ENCODE assay signal across 29 cellular contexts in genomic region chr17:28875856-28876564, GRCh38. TPM values are rescaled to one million over a fixed set of nuclear protein-coding genes. Genes with fewer than 3 reads are reported as not detected.
DNase-seq lines count a peak whose midpoint lies in the region; ATAC-seq and TF ChIP-seq lines count a peak whose summit lies in the region.
"Had no signal": no experiment of that assay in that cellular context is flagged by ENCODE, and none has a peak within 500 bp of the region (broad histone marks: within the 10 kb centered on the region; RNA-seq: fewer than 3 reads in every experiment).

No MANE protein-coding gene starts in this region.

- TF ChIP-seq CTCF in nephron progenitor cell (IDR thresholded peaks at IDR 0.05) = no peak
- no peak for TF ChIP-seq CTCF in HFFc6 (IDR thresholded peaks at IDR 0.05)

- no peaks in the 10 kb centered on the region for H3K9me3 ChIP-seq in Karpas-422 (ENCODE audit: low read length)
- H3K9me3 ChIP-seq: testis, uterus had no signal

- H3K79me2 ChIP-seq in Karpas-422 (ENCODE audit: low read length) = no peaks in the 10 kb centered on the region

- H3K27me3 Mint-ChIP-seq in activated CD4-positive, alpha-beta memory T cell treated with anti-CD3 and anti-CD28 coated beads for 36 hours = no peaks in the 10 kb centered on the region
- no peaks in the 10 kb centered on the region for H3K27me3 Mint-ChIP-seq in activated CD4-positive, alpha-beta memory T cell treated with anti-CD3 and anti-CD28 coated beads, Interleukin-2, amount 10 ng/mL, durations not matched to agents 7 days and 5 days
- no peaks in the 10 kb centered on the region for H3K27me3 Mint-ChIP-seq in activated naive CD8-positive, alpha-beta T cell treated with anti-CD3 and anti-CD28 coated beads, Interleukin-2, amount 50 U/mL, for 24 hours
- H3K27me3 Mint-ChIP-seq in nephron progenitor cell (ENCODE audit: low read depth, poor library complexity) (no peaks in the 10 kb centered on the region), HFFc6 (ENCODE audit: insufficient read depth) (peaks cover 4% of the 10 kb centered on the region)
- H3K27me3 Mint-ChIP-seq: activated B cell treated with CpG ODN at 0.5 μM for 24 hours; activated CD8-positive, alpha-beta memory T cell treated with anti-CD3 and anti-CD28 coated beads, Interleukin-2, amount 10 ng/mL, durations not matched to agents 7 days and 5 days; IgD-negative memory B cell had no signal

- 0 out of 2 replicates have a peak, but pooled peaks cover 4% of the 10 kb centered on the region for H3K36me3 ChIP-seq in Karpas-422 (ENCODE audit: insufficient read depth, low read length)
- H3K36me3 ChIP-seq: uterus had no signal

- H3K9me3 Mint-ChIP-seq in activated CD4-positive, alpha-beta memory T cell treated with anti-CD3 and anti-CD28 coated beads for 36 hours = no peaks in the 10 kb centered on the region
- no peaks in the 10 kb centered on the region for H3K9me3 Mint-ChIP-seq in activated CD4-positive, alpha-beta memory T cell treated with anti-CD3 and anti-CD28 coated beads, Interleukin-2, amount 10 ng/mL, durations not matched to agents 7 days and 5 days
- H3K9me3 Mint-ChIP-seq in activated naive CD8-positive, alpha-beta T cell treated with anti-CD3 and anti-CD28 coated beads, Interleukin-2, amount 50 U/mL, for 24 hours = no peaks in the 10 kb centered on the region
- peaks cover 11% of the 10 kb centered on the region for H3K9me3 Mint-ChIP-seq in nephron progenitor cell
- H3K9me3 Mint-ChIP-seq in HFFc6 = no peaks in the 10 kb centered on the region
- H3K9me3 Mint-ChIP-seq: activated B cell treated with CpG ODN at 0.5 μM for 24 hours, IgD-negative memory B cell had no signal

- intact Hi-C loops in activated CD4-positive, alpha-beta memory T cell treated with anti-CD3 and anti-CD28 coated beads for 36 hours (cut with micrococcal nuclease) = loop anchor here (1.0 kb wide), 2 partner anchors 17 to 28 kb away; no protein-coding TSS in a partner anchor
- intact Hi-C loops in posterior vena cava (cut with DNase I) = no loop called here

- no peak overlapping the region for H3K4me3 ChIP-seq in Karpas-422 (ENCODE audit: low read length)
- H3K4me3 ChIP-seq: cardiac muscle cell, coronary artery, GM23338, lung, testis, uterus had no signal

- no peaks in the 10 kb centered on the region for H4K20me1 ChIP-seq in Karpas-422 (ENCODE audit: insufficient read depth, low read depth, low read length)

- no peaks in the 10 kb centered on the region for H3K9me2 ChIP-seq in Karpas-422 (replicated peaks; ENCODE audit: insufficient read depth, low read length)

- DNase-seq in activated CD4-positive, alpha-beta memory T cell treated with anti-CD3 and anti-CD28 coated beads for 36 hours = peak; percentile 33
- DNase-seq in activated CD4-positive, alpha-beta memory T cell treated with anti-CD3 and anti-CD28 coated beads, Interleukin-2, amount 10 ng/mL, durations not matched to agents 7 days and 5 days = no peak
- DNase-seq in Karpas-422 (no peak), nephron progenitor cell (no peak), HFFc6 (no peak), DMS 273 treated with DMSO at 0.1 percent for 48 hours (lab: John Stamatoyannopoulos, UW) (no peak), posterior vena cava (ENCODE audit: low spot score) (no peak)
- DNase-seq in activated naive CD8-positive, alpha-beta T cell treated with anti-CD3 and anti-CD28 coated beads, Interleukin-2, amount 50 U/mL, for 24 hours = no peak
- DNase-seq: ACHN; activated B cell treated with CpG ODN at 0.5 μM for 24 hours; activated CD8-positive, alpha-beta memory T cell treated with anti-CD3 and anti-CD28 coated beads, Interleukin-2, amount 10 ng/mL, durations not matched to agents 7 days and 5 days; activated gamma-delta T cell; anterior cingulate cortex; DND-41; endodermal cell; glutamatergic neuron; kidney glomerular epithelial cell; NCI-H1105; NCI-H2081; NCI-H345; NCI-H774; testis; uterus had no signal

- ATAC-seq in activated naive CD8-positive, alpha-beta T cell treated with anti-CD3 and anti-CD28 coated beads, Interleukin-2, amount 50 U/mL, for 24 hours = peak; percentile 64
- ATAC-seq: activated CD8-positive, alpha-beta memory T cell treated with anti-CD3 and anti-CD28 coated beads, Interleukin-2, amount 10 ng/mL, durations not matched to agents 7 days and 5 days; GM23338; Right ventricle myocardium inferior had no signal

- H3K9ac ChIP-seq in Karpas-422 (ENCODE audit: low read length) = no peak overlapping the region; the same call in 1 of the 2 replicates

- no peaks in the 10 kb centered on the region for H3K27me3 ChIP-seq in Karpas-422 (ENCODE audit: low read length)
- H3K27me3 ChIP-seq: cardiac muscle cell, testis, uterus had no signal

- H2AFZ ChIP-seq in Karpas-422 (ENCODE audit: low read length) = no peak overlapping the region
- H2AFZ ChIP-seq: GM23338 had no signal

- no peak overlapping the region for H3K27ac ChIP-seq in Karpas-422 (ENCODE audit: low read length)
- H3K27ac ChIP-seq: cardiac muscle cell, coronary artery, testis, uterus had no signal

- H3K4me2 ChIP-seq in Karpas-422 (ENCODE audit: low read depth, low read length, poor library complexity, severe bottlenecking) = peak overlapping the region; percentile 29
- H3K4me2 ChIP-seq: GM23338 had no signal

- H3K4me3 Mint-ChIP-seq in activated CD4-positive, alpha-beta memory T cell treated with anti-CD3 and anti-CD28 coated beads for 36 hours = no peak overlapping the region
- H3K4me3 Mint-ChIP-seq in activated CD4-positive, alpha-beta memory T cell treated with anti-CD3 and anti-CD28 coated beads, Interleukin-2, amount 10 ng/mL, durations not matched to agents 7 days and 5 days = no peak overlapping the region
- no peak overlapping the region for H3K4me3 Mint-ChIP-seq in activated naive CD8-positive, alpha-beta T cell treated with anti-CD3 and anti-CD28 coated beads, Interleukin-2, amount 50 U/mL, for 24 hours
- H3K4me3 Mint-ChIP-seq in nephron progenitor cell (no peak overlapping the region), HFFc6 (no peak overlapping the region)
- H3K4me3 Mint-ChIP-seq: activated B cell treated with CpG ODN at 0.5 μM for 24 hours; activated CD8-positive, alpha-beta memory T cell treated with anti-CD3 and anti-CD28 coated beads, Interleukin-2, amount 10 ng/mL, durations not matched to agents 7 days and 5 days; endodermal cell; GM23338; IgD-negative memory B cell had no signal

- CTCF ChIA-PET in activated CD4-positive, alpha-beta memory T cell treated with anti-CD3 and anti-CD28 coated beads for 36 hours (lab: Charles Lee) = interaction anchor here (0.8 to 2.1 kb wide), 4 partner anchors 19 to 113 kb away, joined by 3 to 8 read pairs (median 3); no protein-coding TSS in a partner anchor
- CTCF ChIA-PET in activated CD4-positive, alpha-beta memory T cell treated with anti-CD3 and anti-CD28 coated beads, Interleukin-2, amount 10 ng/mL, durations not matched to agents 7 days and 5 days (lab: Charles Lee) = no interaction called here

- H3K4me1 ChIP-seq in Karpas-422 (ENCODE audit: low read length) = peaks cover 15% of the 10 kb centered on the region
- H3K4me1 ChIP-seq: testis, uterus had no signal

- peaks cover 23% of the 10 kb centered on the region for H3K36me3 Mint-ChIP-seq in activated CD4-positive, alpha-beta memory T cell treated with anti-CD3 and anti-CD28 coated beads for 36 hours
- H3K36me3 Mint-ChIP-seq in activated CD4-positive, alpha-beta memory T cell treated with anti-CD3 and anti-CD28 coated beads, Interleukin-2, amount 10 ng/mL, durations not matched to agents 7 days and 5 days (ENCODE audit: low read depth) = peaks cover 33% of the 10 kb centered on the region
- H3K36me3 Mint-ChIP-seq in activated naive CD8-positive, alpha-beta T cell treated with anti-CD3 and anti-CD28 coated beads, Interleukin-2, amount 50 U/mL, for 24 hours (ENCODE audit: low read depth) = peaks cover 11% of the 10 kb centered on the region
- H3K36me3 Mint-ChIP-seq in nephron progenitor cell (ENCODE audit: low read depth) (peaks cover 26% of the 10 kb centered on the region), HFFc6 (ENCODE audit: low read depth) (peaks cover 5% of the 10 kb centered on the region; the same call in 1 of the 2 replicates)

- POLR2A ChIA-PET in activated CD4-positive, alpha-beta memory T cell treated with anti-CD3 and anti-CD28 coated beads for 36 hours (lab: Charles Lee) = interaction anchor here (0.8 to 2.2 kb wide), 6 partner anchors 13 to 148 kb away, joined by 3 to 7 read pairs (median 4); partner anchors contain the start of genes ERAL1 and NEK8
- POLR2A ChIA-PET in activated CD4-positive, alpha-beta memory T cell treated with anti-CD3 and anti-CD28 coated beads, Interleukin-2, amount 10 ng/mL, durations not matched to agents 7 days and 5 days (lab: Charles Lee) = interaction anchor here (1.5 kb wide), 1 partner anchor 12 kb away, joined by 3 read pairs; no protein-coding TSS in a partner anchor

- peak overlapping the region; percentile 71 for H3K27ac Mint-ChIP-seq in activated CD4-positive, alpha-beta memory T cell treated with anti-CD3 and anti-CD28 coated beads for 36 hours
- H3K27ac Mint-ChIP-seq in activated CD4-positive, alpha-beta memory T cell treated with anti-CD3 and anti-CD28 coated beads, Interleukin-2, amount 10 ng/mL, durations not matched to agents 7 days and 5 days = no peak overlapping the region
- no peak overlapping the region for H3K27ac Mint-ChIP-seq in activated naive CD8-positive, alpha-beta T cell treated with anti-CD3 and anti-CD28 coated beads, Interleukin-2, amount 50 U/mL, for 24 hours
- H3K27ac Mint-ChIP-seq in nephron progenitor cell = peak overlapping the region; percentile 72
- H3K27ac Mint-ChIP-seq in HFFc6 = no peak overlapping the region
- H3K27ac Mint-ChIP-seq: activated B cell treated with CpG ODN at 0.5 μM for 24 hours; activated CD8-positive, alpha-beta memory T cell treated with anti-CD3 and anti-CD28 coated beads, Interleukin-2, amount 10 ng/mL, durations not matched to agents 7 days and 5 days; endodermal cell; GM23338 had no signal

- H3K4me1 Mint-ChIP-seq in activated CD4-positive, alpha-beta memory T cell treated with anti-CD3 and anti-CD28 coated beads for 36 hours (ENCODE audit: low read depth) = peaks cover 38% of the 10 kb centered on the region
- peaks cover 28% of the 10 kb centered on the region for H3K4me1 Mint-ChIP-seq in activated CD4-positive, alpha-beta memory T cell treated with anti-CD3 and anti-CD28 coated beads, Interleukin-2, amount 10 ng/mL, durations not matched to agents 7 days and 5 days
- H3K4me1 Mint-ChIP-seq in activated naive CD8-positive, alpha-beta T cell treated with anti-CD3 and anti-CD28 coated beads, Interleukin-2, amount 50 U/mL, for 24 hours = peaks cover 43% of the 10 kb centered on the region
- H3K4me1 Mint-ChIP-seq in nephron progenitor cell (peaks cover 14% of the 10 kb centered on the region), HFFc6 (ENCODE audit: low read depth) (peaks cover 19% of the 10 kb centered on the region)

RNA-seq across cellular contexts. Expression of gene ERAL1, which starts 21.2 kb away (rescaled TPM):
- total RNA-seq in activated CD4-positive, alpha-beta memory T cell treated with anti-CD3 and anti-CD28 coated beads for 36 hours = 10 to 100 TPM; 43.0 to 48.5 TPM
- total RNA-seq in activated CD4-positive, alpha-beta memory T cell treated with anti-CD3 and anti-CD28 coated beads, Interleukin-2, amount 10 ng/mL, durations not matched to agents 7 days and 5 days = 10 to 100 TPM; 34.6 to 35.2 TPM
- total RNA-seq in Karpas-422 (2014; rRNA removed; shearing (Covaris generic); ENCODE audit: low replicate concordance) = 19.5 and 46.2 TPM in 2 replicates
- 10 to 100 TPM; 43.3 to 55.1 (median 46.1) TPM for total RNA-seq in HFFc6 (2021; fragmentation: NEBNext Ultra II Directional; extraction: Animal tissue kit (Norgen Biotek cat#: 25700))
- 10 to 100 TPM; 22.6 to 24.4 TPM for total RNA-seq in posterior vena cava

RNA-seq across cellular contexts. Expression of gene FLOT2, which starts 21.5 kb away (rescaled TPM):
- total RNA-seq in activated CD4-positive, alpha-beta memory T cell treated with anti-CD3 and anti-CD28 coated beads for 36 hours = 100 to 1,000 TPM; 110 to 118 TPM
- 100 to 1,000 TPM; 193 to 200 TPM for total RNA-seq in activated CD4-positive, alpha-beta memory T cell treated with anti-CD3 and anti-CD28 coated beads, Interleukin-2, amount 10 ng/mL, durations not matched to agents 7 days and 5 days
- total RNA-seq in Karpas-422 (2014; rRNA removed; shearing (Covaris generic); ENCODE audit: low replicate concordance) = 35.8 and 57.8 TPM in 2 replicates
- 10 to 100 TPM; 46.7 to 85.7 (median 77.9) TPM for total RNA-seq in HFFc6 (2021; fragmentation: NEBNext Ultra II Directional; extraction: Animal tissue kit (Norgen Biotek cat#: 25700))
- total RNA-seq in posterior vena cava = 100 to 1,000 TPM in 1 of 2 donors, 10 to 100 TPM in 1; 99.0 to 101 TPM

RNA-seq across cellular contexts. Expression of gene DHRS13, which starts 26.9 kb away (rescaled TPM):
- 10 to 100 TPM; 18.0 to 20.6 TPM for total RNA-seq in activated CD4-positive, alpha-beta memory T cell treated with anti-CD3 and anti-CD28 coated beads for 36 hours
- total RNA-seq in activated CD4-positive, alpha-beta memory T cell treated with anti-CD3 and anti-CD28 coated beads, Interleukin-2, amount 10 ng/mL, durations not matched to agents 7 days and 5 days = 10 to 100 TPM; 25.2 to 25.7 TPM
- 12.9 and 26.5 TPM in 2 replicates for total RNA-seq in Karpas-422 (2014; rRNA removed; shearing (Covaris generic); ENCODE audit: low replicate concordance)
- 1 to 10 TPM; 1.5 to 3.0 (median 2.2) TPM for total RNA-seq in HFFc6 (2021; fragmentation: NEBNext Ultra II Directional; extraction: Animal tissue kit (Norgen Biotek cat#: 25700))
- total RNA-seq in posterior vena cava = 1 to 10 TPM; 3.7 to 4.0 TPM

RNA-seq across cellular contexts. Expression of gene FAM222B, which starts 33.4 kb away (rescaled TPM):
- total RNA-seq in activated CD4-positive, alpha-beta memory T cell treated with anti-CD3 and anti-CD28 coated beads for 36 hours = 10 to 100 TPM; 18.6 to 21.5 TPM
- total RNA-seq in activated CD4-positive, alpha-beta memory T cell treated with anti-CD3 and anti-CD28 coated beads, Interleukin-2, amount 10 ng/mL, durations not matched to agents 7 days and 5 days = 10 to 100 TPM; 15.5 to 17.1 TPM
- total RNA-seq in Karpas-422 (2014; rRNA removed; shearing (Covaris generic); ENCODE audit: low replicate concordance) = 8.0 and 9.6 TPM in 2 replicates
- total RNA-seq in HFFc6 (2021; fragmentation: NEBNext Ultra II Directional; extraction: Animal tissue kit (Norgen Biotek cat#: 25700)) = 10 to 100 TPM; 14.5 to 17.2 (median 16.6) TPM
- total RNA-seq in posterior vena cava = 10 to 100 TPM; 13.8 to 19.2 TPM

Comparison
In these comparisons a context has a peak if more than half of its experiments do, and no peak if none do; other contexts are left out.
1. H3K27ac Mint-ChIP-seq: peak in activated CD4-positive, alpha-beta memory T cell treated with anti-CD3 and anti-CD28 coated beads for 36 hours (single experiment) and nephron progenitor cell (single experiment); none in activated CD4-positive, alpha-beta memory T cell treated with anti-CD3 and anti-CD28 coated beads, Interleukin-2, amount 10 ng/mL, durations not matched to agents 7 days and 5 days (single experiment), activated naive CD8-positive, alpha-beta T cell treated with anti-CD3 and anti-CD28 coated beads, Interleukin-2, amount 50 U/mL, for 24 hours (single experiment) and HFFc6 (single experiment).